24 cellular contexts compared by ENCODE assay signal in genomic region chr9:15328946-15329345, GRCh38. TPM values are rescaled to one million over a fixed set of nuclear protein-coding genes. Genes with fewer than 3 reads are reported as not detected.
A peak's percentile ranks its signal among the peaks of the same experiment; 100 is the strongest.
DNase-seq lines count a peak whose midpoint lies in the region; ATAC-seq, FAIRE-seq and TF ChIP-seq lines count a peak whose summit lies in the region.
"Had no signal": no experiment of that assay in that cellular context is flagged by ENCODE, and none has a peak within 500 bp of the region (broad histone marks: within the 10 kb centered on the region; RNA-seq: fewer than 3 reads in every experiment).

No MANE protein-coding gene starts in this region.

- ATAC-seq in GM23338 (no peak), IMR-90 (ENCODE audit: low read depth) (no peak), K562 (no peak)
- ATAC-seq: GM12878 had no signal

- H3K36me3 ChIP-seq in GM23338 (ENCODE audit: insufficient read depth): peaks cover 9% of the 10 kb centered on the region; the same call in 1 of the 2 replicates
- H3K36me3 ChIP-seq in IMR-90 (ENCODE audit: control insufficient read depth, insufficient read depth, low read length): no peaks in the 10 kb centered on the region
- no peaks in the 10 kb centered on the region for H3K36me3 ChIP-seq in K562 (ENCODE audit: control insufficient read depth, insufficient read depth, low read length)
- H3K36me3 ChIP-seq: BE2C, BLaER1 had no signal

- no peaks in the 10 kb centered on the region for H3F3A ChIP-seq in GM23338 (replicated peaks; ENCODE audit: low read depth)

- DNase-seq in GM23338 (ENCODE audit: low spot score): no peak
- DNase-seq in IMR-90: no peak
- DNase-seq in K562 (ENCODE audit: extremely low read depth in 1 of 4, low spot score in 3 of 4): no peak
- no peak for DNase-seq in stimulated activated CD4-positive, alpha-beta T cell treated with anti-CD3 and anti-CD28 coated beads, Interleukin-1b, Interleukin-23, amount 100 ng/mL, for 48 hours
- DNase-seq in T-helper 2 cell treated with Interferon-gamma antibody and Interleukin-4, amounts not matched to agents 5 μg/mL and 100 μg/mL, for 36 hours (ENCODE audit: low spot score): no peak
- DNase-seq: 8988T; ACHN; BE2C; C1 segment of cervical spinal cord; CD4-positive, alpha-beta memory T cell; CD4-positive, CD25-positive, alpha-beta regulatory T cell; CD8-positive, alpha-beta memory T cell; COR-L47; DMS 273 treated with DMSO at 0.1 percent for 48 hours; DMS153; DMS79; DND-41; EL had no signal

- TF ChIP-seq EP300 in K562 (IDR thresholded peaks at IDR 0.05; ENCODE audit: low read length): no peak

- no peaks in the 10 kb centered on the region for H3K9me1 ChIP-seq in IMR-90 (ENCODE audit: insufficient read depth, low read length)
- H3K9me1 ChIP-seq in K562 (ENCODE audit: control insufficient read depth, insufficient read depth, low read length): no peaks in the 10 kb centered on the region

- H3K14ac ChIP-seq in IMR-90 (replicated peaks; ENCODE audit: low read depth, low read length): no peak overlapping the region

- H3K9me3 Mint-ChIP-seq in GM23338: peaks cover 26% of the 10 kb centered on the region
- peaks cover 13% of the 10 kb centered on the region for H3K9me3 Mint-ChIP-seq in T-helper 2 cell treated with Interferon-gamma antibody and Interleukin-4, amounts not matched to agents 5 μg/mL and 100 μg/mL, for 36 hours

- H2AFZ ChIP-seq in GM23338 (0 out of 2 replicates have a peak overlapping the region, but pooled peaks have one; percentile 1), IMR-90 (replicated peaks; ENCODE audit: low read length, poor library complexity) (no peak overlapping the region), K562 (ENCODE audit: low read depth, low read length) (no peak overlapping the region)

- no peaks in the 10 kb centered on the region for H4K20me1 ChIP-seq in GM23338 (replicated peaks; ENCODE audit: insufficient read depth)
- H4K20me1 ChIP-seq in IMR-90 (ENCODE audit: insufficient read depth, low read length): no peaks in the 10 kb centered on the region
- no peaks in the 10 kb centered on the region for H4K20me1 ChIP-seq in K562 (replicated peaks; ENCODE audit: control insufficient read depth, insufficient read depth, low read length)
- H4K20me1 ChIP-seq: BLaER1 had no signal

- H2AK5ac ChIP-seq in IMR-90 (ENCODE audit: low read depth, low read length): no peak overlapping the region

- no peaks in the 10 kb centered on the region for H3K9me2 ChIP-seq in GM23338 (ENCODE audit: insufficient read depth)

- 0 out of 3 replicates have a peak, but pooled peaks cover 2% of the 10 kb centered on the region for H3K4me1 Mint-ChIP-seq in GM23338
- H3K4me1 Mint-ChIP-seq in T-helper 2 cell treated with Interferon-gamma antibody and Interleukin-4, amounts not matched to agents 5 μg/mL and 100 μg/mL, for 36 hours (ENCODE audit: low read depth): no peaks in the 10 kb centered on the region
- H3K4me1 Mint-ChIP-seq: CD4-positive, alpha-beta memory T cell; CD4-positive, CD25-positive, alpha-beta regulatory T cell; CD8-positive, alpha-beta memory T cell had no signal

- no peak for TF ChIP-seq CTCF in GM23338 (conservative IDR thresholded peaks at IDR 0.05; ENCODE audit: low read depth in 2 of 2)
- TF ChIP-seq CTCF in IMR-90 (conservative IDR thresholded peaks at IDR 0.05; ENCODE audit: low read depth, low read length): no peak
- TF ChIP-seq CTCF in K562 (IDR thresholded peaks at IDR 0.05 in 2 of 3, conservative IDR thresholded peaks at IDR 0.05 in 1 of 3; ENCODE audit: insufficient read depth in 2 of 3, low read depth in 1 of 3, low read length in 3 of 3): no peak

- BruUV-seq in IMR-90 (replicated peaks; lab: Mats Ljungman, UMichigan): no TSS peak
- BruUV-seq in K562 (replicated peaks; lab: Mats Ljungman, UMichigan): no TSS peak

- no peak overlapping the region for H2BK5ac ChIP-seq in IMR-90 (ENCODE audit: low read depth, low read length, poor library complexity, severe bottlenecking)

- POLR2A ChIA-PET in IMR-90 (lab: Charles Lee; ENCODE audit: unreplicated experiment): interaction anchor here (1.0 kb wide), 1 partner anchor 21 kb away, joined by 3 read pairs; no protein-coding TSS in a partner anchor
- POLR2A ChIA-PET in K562 (lab: Yijun Ruan, JAX): no interaction called here

- H3K9me3 ChIP-seq in IMR-90 (ENCODE audit: control insufficient read depth, insufficient read depth, low read length) (no peaks in the 10 kb centered on the region; the same call in 1 of the 2 replicates), K562 (replicated peaks; ENCODE audit: control insufficient read depth, insufficient read depth, low read depth, low read length) (no peaks in the 10 kb centered on the region)
- H3K9me3 ChIP-seq: BE2C had no signal

- no peak overlapping the region for H3K4me3 Mint-ChIP-seq in GM23338
- no peak overlapping the region for H3K4me3 Mint-ChIP-seq in T-helper 2 cell treated with Interferon-gamma antibody and Interleukin-4, amounts not matched to agents 5 μg/mL and 100 μg/mL, for 36 hours
- H3K4me3 Mint-ChIP-seq: CD14-positive monocyte; CD4-positive, alpha-beta memory T cell; CD4-positive, CD25-positive, alpha-beta regulatory T cell; CD8-positive, alpha-beta memory T cell had no signal

- in situ Hi-C loops in IMR-90 (cut with MboI; ENCODE audit: low sequenced_read_pairs) (no loop called here), K562 (cut with MboI) (no loop called here)

- dilution Hi-C loops in IMR-90 (cut with HindIII; ENCODE audit: low sequenced_read_pairs, unreplicated experiment): no loop called here

- no peak overlapping the region for H3K56ac ChIP-seq in IMR-90 (ENCODE audit: extremely low read depth, insufficient read depth, low read length)

- H3K36me3 Mint-ChIP-seq in GM23338 (ENCODE audit: low read depth): peaks cover 23% of the 10 kb centered on the region
- peaks cover 3% of the 10 kb centered on the region for H3K36me3 Mint-ChIP-seq in T-helper 2 cell treated with Interferon-gamma antibody and Interleukin-4, amounts not matched to agents 5 μg/mL and 100 μg/mL, for 36 hours (ENCODE audit: low read depth)
- H3K36me3 Mint-ChIP-seq: CD14-positive monocyte had no signal

- H3K4me2 ChIP-seq in GM23338: no peak overlapping the region
- no peak overlapping the region for H3K4me2 ChIP-seq in IMR-90 (ENCODE audit: low read depth, low read length)
- no peak overlapping the region for H3K4me2 ChIP-seq in K562 (ENCODE audit: insufficient read depth, low read length)
- H3K4me2 ChIP-seq: BLaER1 had no signal

- H3K23ac ChIP-seq in IMR-90 (ENCODE audit: low read depth, low read length): no peak overlapping the region

- no peak overlapping the region for H3K18ac ChIP-seq in IMR-90 (ENCODE audit: low read depth, low read length)

- H3K9ac ChIP-seq in IMR-90 (ENCODE audit: low read depth, low read length) (no peak overlapping the region), K562 (ENCODE audit: insufficient read depth in 1 of 2, low read depth in 2 of 2, low read length in 2 of 2) (no peak overlapping the region)
- H3K9ac ChIP-seq: BLaER1 had no signal

- H2BK120ac ChIP-seq in IMR-90 (ENCODE audit: low read depth, low read length): no peak overlapping the region

- H4K8ac ChIP-seq in IMR-90 (ENCODE audit: low read depth in 2 of 2, low read length in 2 of 2): no peak overlapping the region

- no peak overlapping the region for H3K4ac ChIP-seq in IMR-90 (ENCODE audit: low read depth, low read length)

- no peak overlapping the region for H2BK20ac ChIP-seq in IMR-90 (ENCODE audit: low read depth, low read length)

- no peak overlapping the region for H3K27ac Mint-ChIP-seq in GM23338
- H3K27ac Mint-ChIP-seq in T-helper 2 cell treated with Interferon-gamma antibody and Interleukin-4, amounts not matched to agents 5 μg/mL and 100 μg/mL, for 36 hours: no peak overlapping the region
- H3K27ac Mint-ChIP-seq: CD14-positive monocyte; CD4-positive, alpha-beta memory T cell; CD8-positive, alpha-beta memory T cell had no signal

- CTCF ChIA-PET in IMR-90 (lab: Yijun Ruan, JAX) (no interaction called here), K562 (lab: Yijun Ruan, JAX; ENCODE audit: low intra/inter-chr PET ratio) (no interaction called here)

- no peaks in the 10 kb centered on the region for H3K4me1 ChIP-seq in GM23338 (ENCODE audit: insufficient read depth)
- H3K4me1 ChIP-seq in IMR-90 (ENCODE audit: control insufficient read depth, insufficient read depth, low read length): no peaks in the 10 kb centered on the region
- no peaks in the 10 kb centered on the region for H3K4me1 ChIP-seq in K562 (replicated peaks in 1 of 2; ENCODE audit: control insufficient read depth in 2 of 2, insufficient read depth in 2 of 2, low read length in 2 of 2)
- H3K4me1 ChIP-seq: BE2C, BLaER1 had no signal

- H2BK15ac ChIP-seq in IMR-90 (ENCODE audit: low read depth, low read length): no peak overlapping the region

- H4K5ac ChIP-seq in IMR-90 (ENCODE audit: low read depth, low read length): no peak overlapping the region

- no peaks in the 10 kb centered on the region for H3K79me2 ChIP-seq in GM23338 (replicated peaks; ENCODE audit: insufficient read depth)
- H3K79me2 ChIP-seq in K562 (ENCODE audit: control insufficient read depth, insufficient read depth, low read length): no peaks in the 10 kb centered on the region

- no peak for FAIRE-seq in K562 (lab: Jason Lieb, UNC)
- FAIRE-seq: A204.1, GM12878, GM12892, GM18507 had no signal

- no CpG with 5 or more reads among the region's 1 CpG for WGBS in IMR-90 (ENCODE audit: extremely low coverage in 2 of 2, insufficient read length in 1 of 2), 2 experiments
- WGBS in K562 (ENCODE audit: insufficient coverage, low coverage, missing lambda C conversion rate): 67% methylated on average over 1 of the region's 1 CpG

- intact Hi-C loops in IMR-90 (cut with micrococcal nuclease): no loop called here
- intact Hi-C loops in K562 (cut with micrococcal nuclease): no loop called here

- H2AK9ac ChIP-seq in IMR-90 (replicated peaks; ENCODE audit: low read depth, low read length, poor library complexity): no peak overlapping the region

- no peak for TF ChIP-seq POLR2A in IMR-90 (IDR thresholded peaks at IDR 0.05; ENCODE audit: low read depth, low read length)
- TF ChIP-seq POLR2A in K562 (conservative IDR thresholded peaks at IDR 0.05): no peak

- H3K4me3 ChIP-seq in GM23338 (no peak overlapping the region), IMR-90 (ENCODE audit: insufficient read depth, low read depth, low read length) (no peak overlapping the region), K562 (no peak overlapping the region)
- H3K4me3 ChIP-seq: BLaER1, GM12878 had no signal

- TF ChIP-seq RAD21 in IMR-90 (IDR thresholded peaks at IDR 0.05; ENCODE audit: low read length): no peak
- no peak for TF ChIP-seq RAD21 in K562 (CRISPR knock-in tag; conservative IDR thresholded peaks at IDR 0.05 in 1 of 2, IDR thresholded peaks at IDR 0.05 in 1 of 2)

- H4K91ac ChIP-seq in IMR-90 (ENCODE audit: insufficient read depth, low read depth, low read length): no peak overlapping the region

- H3K27me3 Mint-ChIP-seq in GM23338 (ENCODE audit: insufficient read depth, low read depth, poor library complexity): peaks cover 8% of the 10 kb centered on the region
- H3K27me3 Mint-ChIP-seq in T-helper 2 cell treated with Interferon-gamma antibody and Interleukin-4, amounts not matched to agents 5 μg/mL and 100 μg/mL, for 36 hours (ENCODE audit: low read depth): peaks cover 18% of the 10 kb centered on the region

- H3K79me1 ChIP-seq in IMR-90 (ENCODE audit: low read depth in 1 of 2, low read length in 2 of 2): no peaks in the 10 kb centered on the region

- H3K27ac ChIP-seq in GM23338 (ENCODE audit: low read depth): no peak overlapping the region
- H3K27ac ChIP-seq in IMR-90 (ENCODE audit: insufficient read depth, low read length): no peak overlapping the region
- H3K27ac ChIP-seq in K562 (ENCODE audit: extremely low read depth, low read depth, low read length): no peak overlapping the region
- H3K27ac ChIP-seq: BLaER1 had no signal

- H3K27me3 ChIP-seq in GM23338 (ENCODE audit: insufficient read depth) (no peaks in the 10 kb centered on the region), IMR-90 (ENCODE audit: control insufficient read depth, insufficient read depth, low read length) (peaks cover 2% of the 10 kb centered on the region; the same call in 1 of the 2 replicates), K562 (ENCODE audit: control insufficient read depth in 2 of 2, insufficient read depth in 2 of 2, low read length in 2 of 2) (no peaks in the 10 kb centered on the region)
- H3K27me3 ChIP-seq: BE2C, BLaER1 had no signal

RNA-seq across cellular contexts. Expression of gene TTC39B, which starts 21.9 kb away (rescaled TPM):
- total RNA-seq in GM23338 (2014; rRNA removed; shearing (Covaris generic)): 11.0 and 11.1 TPM in 2 replicates
- polyA plus RNA-seq in GM23338 (2016; fragmentation: Nextera tagmentation; extraction: Ambion mirVana): 2.8 and 4.7 TPM in 2 replicates
- total RNA-seq in IMR-90 (2012; rRNA removed): 9.7 and 12.2 TPM in 2 replicates
- 1.8 and 2.5 TPM in 2 replicates for polyA plus RNA-seq in IMR-90 (2012; rRNA removed)
- 0.30 and 0.68 TPM in 2 replicates for polyA plus RNA-seq in IMR-90 (2012; cell fraction: cytosol; rRNA removed)
- 1.3 and 8.3 TPM in 2 replicates for polyA plus RNA-seq in IMR-90 (2012; cell fraction: nucleus; rRNA removed; ENCODE audit: low replicate concordance)
- total RNA-seq in K562 (2011; cell fraction: chromatin; rRNA removed; ENCODE audit: low replicate concordance): 0.60 and 1.8 TPM in 2 replicates
- total RNA-seq in K562 (2011; cell fraction: nucleolus; rRNA removed): 0.33 and 0.39 TPM in 2 replicates
- 0.61 and 0.95 TPM in 2 replicates for total RNA-seq in K562 (2011; cell fraction: nucleoplasm; rRNA removed)
- 0.82 and 0.91 TPM in 2 replicates for total RNA-seq in K562 (2014; rRNA removed)
- total RNA-seq in K562 (2014; rRNA removed; fragmentation: Illumina TruSeq; extraction: Trizol): 1.1 and 1.3 TPM in 2 replicates
- total RNA-seq in K562 (2015; rRNA removed; fragmentation: Illumina TruSeq; extraction: Trizol): 0.53 and 0.98 TPM in 2 replicates
- total RNA-seq in K562 (2021): 1.2 and 1.5 TPM in 2 replicates
- polyA plus RNA-seq in K562 (2011; rRNA removed): 0.32 and 0.85 TPM in 2 replicates
- polyA plus RNA-seq in K562 (2011; cell fraction: cytosol; rRNA removed): 0.07 and 0.27 TPM in 2 replicates
- polyA plus RNA-seq in K562 (2011; cell fraction: nucleus; rRNA removed): 0.11 and 0.66 TPM in 2 replicates
- 0.57 and 3.4 TPM in 2 replicates for polyA plus RNA-seq in K562 (2012)
- 0.66 and 0.76 TPM in 2 replicates for polyA plus RNA-seq in K562 (2014; fragmentation: Illumina TruSeq; extraction: Trizol)
- polyA plus RNA-seq in K562 (2014; fragmentation: Nextera tagmentation; extraction: Ambion mirVana): 1 to 10 TPM in 1 of 2 experiments, under 1 TPM in 1; 0.95 to 1.2 TPM
- 0.62 and 1.7 TPM in 2 replicates for polyA plus RNA-seq in K562 (2014; rRNA removed)
- 1.3 and 1.5 TPM in 2 replicates for polyA minus RNA-seq in K562 (2011; rRNA and poly(A)+ RNA removed)
- polyA minus RNA-seq in K562 (2011; cell fraction: cytosol; rRNA and poly(A)+ RNA removed): 0.19 and 0.55 TPM in 2 replicates
- 0.40 and 1.00 TPM in 2 replicates for polyA minus RNA-seq in K562 (2011; cell fraction: nucleus; rRNA and poly(A)+ RNA removed)
